15 cellular contexts compared by ENCODE assay signal in genomic region chr14:34035177-34035933, GRCh38.
DNase-seq lines count a peak whose midpoint lies in the region; ATAC-seq and TF ChIP-seq lines count a peak whose summit lies in the region.
"Had no signal": no experiment of that assay in that cellular context is flagged by ENCODE, and none has a peak within 500 bp of the region (broad histone marks: within the 10 kb centered on the region; RNA-seq: fewer than 3 reads in every experiment).

No MANE protein-coding gene starts in this region.

- H3K4me3 ChIP-seq in SK-N-SH (ENCODE audit: low read depth in 2 of 2, low read length in 1 of 2) (no peak overlapping the region), esophagus muscularis mucosa (no peak overlapping the region), mucosa of rectum (ENCODE audit: low read length in 2 of 2) (no peak overlapping the region)

- no peak overlapping the region for H3K27ac Mint-ChIP-seq in naive thymus-derived CD8-positive, alpha-beta T cell
- H3K27ac Mint-ChIP-seq: activated CD4-positive, alpha-beta memory T cell treated with anti-CD3 and anti-CD28 coated beads for 36 hours; T-helper 2 cell treated with Interferon-gamma antibody and Interleukin-4, amounts not matched to agents 5 μg/mL and 100 μg/mL, for 36 hours had no signal

- 64% methylated on average over 7 of the region's 10 CpGs for WGBS in SK-N-SH (ENCODE audit: low lambda C conversion rate)
- 82% methylated on average over 10 of the region's 10 CpGs for WGBS in esophagus muscularis mucosa

- H3F3A ChIP-seq in SK-N-SH (replicated peaks; ENCODE audit: insufficient read depth), result no peaks in the 10 kb centered on the region

- H3K9me3 ChIP-seq in SK-N-SH, result no peaks in the 10 kb centered on the region
- H3K9me3 ChIP-seq in esophagus muscularis mucosa, result no peaks in the 10 kb centered on the region
- H3K9me3 ChIP-seq in mucosa of rectum (ENCODE audit: control insufficient read depth in 2 of 2, low read length in 2 of 2), result no peaks in the 10 kb centered on the region

- no peak overlapping the region for H3K9ac ChIP-seq in SK-N-SH
- peak overlapping the region in 1 of 2 donors; percentile 55 for H3K9ac ChIP-seq in mucosa of rectum (ENCODE audit: low read depth in 1 of 2, low read length in 2 of 2)

- H3K27me3 Mint-ChIP-seq in naive thymus-derived CD8-positive, alpha-beta T cell, result peaks cover 0 to 3% (median 2%) of the 10 kb centered on the region in 5 donors

- H3K4me3 Mint-ChIP-seq in naive thymus-derived CD8-positive, alpha-beta T cell, result no peak overlapping the region
- H3K4me3 Mint-ChIP-seq: activated CD4-positive, alpha-beta memory T cell treated with anti-CD3 and anti-CD28 coated beads for 36 hours; T-helper 2 cell treated with Interferon-gamma antibody and Interleukin-4, amounts not matched to agents 5 μg/mL and 100 μg/mL, for 36 hours had no signal

- H3K36me3 Mint-ChIP-seq in naive thymus-derived CD8-positive, alpha-beta T cell, result no peaks in the 10 kb centered on the region
- H3K36me3 Mint-ChIP-seq: activated CD4-positive, alpha-beta memory T cell treated with anti-CD3 and anti-CD28 coated beads for 36 hours had no signal

- ATAC-seq in SK-N-SH treated with all-trans-retinoic acid at 6 μM for 48 hours (no peak), HG03045 (IDR thresholded peaks at IDR 0.05; ENCODE audit: unreplicated experiment) (no peak)
- ATAC-seq in naive thymus-derived CD8-positive, alpha-beta T cell, result no peak

- DNase-seq in SK-N-SH, result peak; percentile 33
- no peak for DNase-seq in esophagus muscularis mucosa (ENCODE audit: extremely low spot score)
- no peak for DNase-seq in naive thymus-derived CD8-positive, alpha-beta T cell
- no peak for DNase-seq in NCI-H82 (lab: John Stamatoyannopoulos, UW)
- no peak for DNase-seq in erythroblast (lab: John Stamatoyannopoulos, UW)
- DNase-seq: ACHN; activated CD4-positive, alpha-beta memory T cell treated with anti-CD3 and anti-CD28 coated beads for 36 hours; activated gamma-delta T cell; Calu3; NCI-H2171 treated with DMSO at 0.1 percent for 48 hours; OCI-M1 had no signal

- no peak overlapping the region for H3K4me2 ChIP-seq in SK-N-SH

- no peaks in the 10 kb centered on the region for H3K36me3 ChIP-seq in SK-N-SH (replicated peaks in 1 of 2; ENCODE audit: control insufficient read depth in 1 of 2, insufficient read depth in 2 of 2, low read length in 1 of 2)
- H3K36me3 ChIP-seq in esophagus muscularis mucosa, result no peaks in the 10 kb centered on the region
- H3K36me3 ChIP-seq in mucosa of rectum (ENCODE audit: control insufficient read depth in 2 of 2, insufficient read depth in 2 of 2, low read length in 2 of 2), result no peaks in the 10 kb centered on the region

- no peaks in the 10 kb centered on the region for H3K9me3 Mint-ChIP-seq in naive thymus-derived CD8-positive, alpha-beta T cell
- H3K9me3 Mint-ChIP-seq: activated CD4-positive, alpha-beta memory T cell treated with anti-CD3 and anti-CD28 coated beads for 36 hours had no signal

- TF ChIP-seq POLR2A in esophagus muscularis mucosa (IDR thresholded peaks at IDR 0.05; ENCODE audit: low read depth) (no peak), erythroblast (IDR thresholded peaks at IDR 0.05; ENCODE audit: low read length) (no peak)

- TF ChIP-seq RAD21 in SK-N-SH (IDR thresholded peaks at IDR 0.05; ENCODE audit: low read length), result no peak

- peaks cover 0 to 15% of the 10 kb centered on the region in 2 experiments; a peak in 1 of 4 replicates for H3K4me1 ChIP-seq in SK-N-SH (ENCODE audit: control insufficient read depth in 1 of 2, insufficient read depth in 2 of 2, low read depth in 1 of 2, low read length in 1 of 2)
- H3K4me1 ChIP-seq in esophagus muscularis mucosa, result peaks cover 0 to 18% (median 11%) of the 10 kb centered on the region in 4 donors
- H3K4me1 ChIP-seq in mucosa of rectum (ENCODE audit: control insufficient read depth in 2 of 2, insufficient read depth in 2 of 2, low read length in 2 of 2), result peaks cover 22 to 47% of the 10 kb centered on the region in 2 donors

- H3K27me3 ChIP-seq in SK-N-SH (ENCODE audit: insufficient read depth) (no peaks in the 10 kb centered on the region; the same call in 1 of the 2 replicates), esophagus muscularis mucosa (no peaks in the 10 kb centered on the region), mucosa of rectum (ENCODE audit: control insufficient read depth in 2 of 2, insufficient read depth in 2 of 2, low read length in 2 of 2) (no peaks in the 10 kb centered on the region)

- no peaks in the 10 kb centered on the region for H3K9me2 ChIP-seq in SK-N-SH

- TF ChIP-seq EP300 in SK-N-SH (IDR thresholded peaks at IDR 0.05; ENCODE audit: borderline replicate concordance in 1 of 2, low read depth in 1 of 2, low read length in 1 of 2) (no peak), esophagus muscularis mucosa (IDR thresholded peaks at IDR 0.05) (no peak)

- CTCF ChIA-PET in SK-N-SH (lab: Yijun Ruan, JAX), result interaction anchor here (1.2 to 2.4 kb wide), 5 partner anchors 24 to 195 kb away, joined by 3 to 7 read pairs (median 3); no protein-coding TSS in a partner anchor

- H2AFZ ChIP-seq in SK-N-SH (ENCODE audit: low read depth), result no peak overlapping the region

- H3K27ac ChIP-seq in SK-N-SH (ENCODE audit: low read depth in 2 of 2, low read length in 1 of 2) (peak overlapping the region in 1 of 2 experiments; percentile 22; a peak in 1 of 4 replicates), esophagus muscularis mucosa (replicated peaks in 1 of 4) (peak overlapping the region; percentile 43 to 62 (median 54)), mucosa of rectum (ENCODE audit: low read depth in 2 of 2, low read length in 2 of 2) (peak overlapping the region; percentile 66 to 85)

- no peak for TF ChIP-seq CTCF in SK-N-SH (IDR thresholded peaks at IDR 0.05)
- TF ChIP-seq CTCF in esophagus muscularis mucosa (IDR thresholded peaks at IDR 0.05), result no peak

- H3K79me2 ChIP-seq in SK-N-SH (ENCODE audit: insufficient read depth), result no peaks in the 10 kb centered on the region

- H4K20me1 ChIP-seq in SK-N-SH (ENCODE audit: insufficient read depth), result no peaks in the 10 kb centered on the region

- peaks cover 0 to 10% (median 4%) of the 10 kb centered on the region in 4 donors for H3K4me1 Mint-ChIP-seq in naive thymus-derived CD8-positive, alpha-beta T cell

- intact Hi-C loops in esophagus muscularis mucosa (cut with DNase I), result no loop called here

- POLR2A ChIA-PET in SK-N-SH (lab: Yijun Ruan, JAX), result interaction anchor here (0.6 kb wide), 1 partner anchor 39 kb away, joined by 5 read pairs; no protein-coding TSS in a partner anchor
- POLR2A ChIA-PET in naive thymus-derived CD8-positive, alpha-beta T cell (lab: Charles Lee), result no interaction called here

TF ChIP-seq in SK-N-SH, 30 proteins besides CTCF, POLR2A, EP300 and RAD21 (continues in another document):
- TF ChIP-seq MAX (IDR thresholded peaks at IDR 0.05; ENCODE audit: low read depth) (no peak), USF1 (IDR thresholded peaks at IDR 0.05; ENCODE audit: borderline replicate concordance, low read depth) (no peak), RFX5 (IDR thresholded peaks at IDR 0.05; ENCODE audit: low read length) (no peak), NFIC (IDR thresholded peaks at IDR 0.05; ENCODE audit: borderline replicate concordance) (no peak), IRF3 (IDR thresholded peaks at IDR 0.05; ENCODE audit: low read depth, low read length) (no peak), GATA2 (CRISPR knock-in tag; IDR thresholded peaks at IDR 0.05) (no peak; the same call in 1 of the 2 replicates)

TF ChIP-seq in SK-N-SH treated with all-trans-retinoic acid at 6 μM for 48 hours, 23 proteins besides CTCF, POLR2A, EP300 and RAD21:
- TF ChIP-seq ISL1 (CRISPR knock-in tag; IDR thresholded peaks at IDR 0.05) (no peak), BACH2 (CRISPR knock-in tag; IDR thresholded peaks at IDR 0.05; ENCODE audit: borderline replicate concordance) (no peak), CSDC2 (CRISPR knock-in tag; IDR thresholded peaks at IDR 0.05) (no peak), ZNF565 (CRISPR knock-in tag; conservative IDR thresholded peaks at IDR 0.05; ENCODE audit: low read depth) (no peak), ZNF70 (CRISPR knock-in tag; IDR thresholded peaks at IDR 0.05) (no peak)
